8 cellular contexts compared by ENCODE assay signal in genomic region chr18:54946149-54946581, GRCh38. TPM values are rescaled to one million over a fixed set of nuclear protein-coding genes. Genes with fewer than 3 reads are reported as not detected.
DNase-seq lines count a peak whose midpoint lies in the region; ATAC-seq and TF ChIP-seq lines count a peak whose summit lies in the region.

No MANE protein-coding gene starts in this region.

- peak overlapping the region; percentile 16 to 33 (median 32) for H3K4me3 ChIP-seq in Peyer's patch

- H3K36me3 ChIP-seq in Peyer's patch: peaks cover 0 to 14% (median 0%) of the 10 kb centered on the region in 3 donors

- H3K27ac Mint-ChIP-seq in dendritic cell treated with granulocyte-macrophage colony-stimulating factor and Interleukin-4, amounts not matched to agents 40 ng/mL and 50 ng/mL, for 4 days: peak overlapping the region; percentile 81
- peak overlapping the region; percentile 78 for H3K27ac Mint-ChIP-seq in osteocyte (ENCODE audit: unreplicated experiment)

- H3K27ac ChIP-seq in Peyer's patch: peak overlapping the region in 3 of 4 donors; percentile 62 to 78 (median 64)

- DNase-seq in A172 (ENCODE audit: low spot score): peak; percentile 25
- peak in 2 of 3 donors; percentile 78 to 90 for DNase-seq in Peyer's patch
- no peak for DNase-seq in osteocyte (ENCODE audit: extremely low spot score, unreplicated experiment)
- no peak for DNase-seq in NCI-H446 (lab: John Stamatoyannopoulos, UW)
- DNase-seq in AG08395 (ENCODE audit: low spot score): no peak

- no peaks in the 10 kb centered on the region for H3K27me3 ChIP-seq in Peyer's patch

- H3K4me1 Mint-ChIP-seq in dendritic cell treated with granulocyte-macrophage colony-stimulating factor and Interleukin-4, amounts not matched to agents 40 ng/mL and 50 ng/mL, for 4 days (ENCODE audit: low read depth): no peaks in the 10 kb centered on the region
- peaks cover 15% of the 10 kb centered on the region for H3K4me1 Mint-ChIP-seq in osteocyte (ENCODE audit: unreplicated experiment)

- H3K9me3 Mint-ChIP-seq in dendritic cell treated with granulocyte-macrophage colony-stimulating factor and Interleukin-4, amounts not matched to agents 40 ng/mL and 50 ng/mL, for 4 days: no peaks in the 10 kb centered on the region
- no peaks in the 10 kb centered on the region for H3K9me3 Mint-ChIP-seq in osteocyte (ENCODE audit: unreplicated experiment)

- intact Hi-C loops in dendritic cell treated with granulocyte-macrophage colony-stimulating factor and Interleukin-4, amounts not matched to agents 40 ng/mL and 50 ng/mL, for 4 days (cut with micrococcal nuclease): no loop called here

- TF ChIP-seq CTCF in Peyer's patch (IDR thresholded peaks at IDR 0.05) (no peak), osteocyte (IDR thresholded peaks at IDR 0.05) (no peak)

- H3K36me3 Mint-ChIP-seq in dendritic cell treated with granulocyte-macrophage colony-stimulating factor and Interleukin-4, amounts not matched to agents 40 ng/mL and 50 ng/mL, for 4 days (ENCODE audit: low read depth): no peaks in the 10 kb centered on the region
- H3K36me3 Mint-ChIP-seq in osteocyte (ENCODE audit: unreplicated experiment): no peaks in the 10 kb centered on the region

- H3K27me3 Mint-ChIP-seq in dendritic cell treated with granulocyte-macrophage colony-stimulating factor and Interleukin-4, amounts not matched to agents 40 ng/mL and 50 ng/mL, for 4 days: peaks cover 13% of the 10 kb centered on the region
- H3K27me3 Mint-ChIP-seq in osteocyte (ENCODE audit: unreplicated experiment): peaks cover 18% of the 10 kb centered on the region

- TF ChIP-seq POLR2A in Peyer's patch (IDR thresholded peaks at IDR 0.05): no peak

- ATAC-seq in GM18867 (IDR thresholded peaks at IDR 0.05; ENCODE audit: unreplicated experiment) (peak; percentile 78), HG03064 (IDR thresholded peaks at IDR 0.05; ENCODE audit: low read depth, unreplicated experiment) (peak; percentile 81)

- H3K4me3 Mint-ChIP-seq in dendritic cell treated with granulocyte-macrophage colony-stimulating factor and Interleukin-4, amounts not matched to agents 40 ng/mL and 50 ng/mL, for 4 days: peak overlapping the region; percentile 79
- peak overlapping the region; percentile 64 for H3K4me3 Mint-ChIP-seq in osteocyte (ENCODE audit: unreplicated experiment)

- peaks cover 0 to 44% (median 2%) of the 10 kb centered on the region in 4 donors for H3K4me1 ChIP-seq in Peyer's patch

- H3K9me3 ChIP-seq in Peyer's patch: no peaks in the 10 kb centered on the region

RNA-seq across cellular contexts. Expression of gene CCDC68, which starts 13.1 kb away (rescaled TPM):
- 0.07 TPM in 1 of 2 replicates, not detected in the other for total RNA-seq in A172 (2014; rRNA removed; shearing (Covaris generic))
- total RNA-seq in Peyer's patch (10 to 100 TPM; 72.6 to 99.7 (median 84.7) TPM), osteocyte (not detected in 2 replicates)

Comparison
In these comparisons a context has a peak if more than half of its experiments do, and no peak if none do; other contexts are left out.
1. DNase-seq: peak in A172 (single experiment) and Peyer's patch (2 of 3); none in osteocyte (single experiment), NCI-H446 (0 of 2) and AG08395 (single experiment).
2. RNA of gene CCDC68, which starts 13.1 kb away (total RNA-seq): 72.6 to 99.7 TPM in Peyer's patch; 0.07 TPM in A172 and not detected in osteocyte; every median in the first group is over 10 times any median in the second.